In the genomic region with DNA sequence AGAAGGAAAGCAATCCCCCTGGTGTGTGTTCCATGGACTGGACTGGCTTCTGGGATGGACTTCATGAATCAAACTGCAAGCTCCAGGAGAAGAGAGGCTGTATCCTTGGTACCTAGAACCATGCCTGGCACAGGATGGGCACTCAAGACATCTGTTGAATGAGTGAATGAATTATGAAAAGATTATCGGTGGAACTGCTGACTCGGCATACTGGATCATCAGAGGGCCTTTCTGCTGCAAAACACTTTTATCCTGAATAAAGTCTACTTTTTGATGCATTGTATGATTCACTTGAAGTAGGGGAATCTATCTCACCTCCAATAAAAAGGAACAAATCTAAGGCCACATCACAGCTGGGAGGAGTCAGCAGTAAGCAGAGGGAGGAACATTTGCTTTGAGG, we compare ENCODE assay signal across 26 cellular contexts. TPM values are rescaled to one million over a fixed set of nuclear protein-coding genes. Genes with fewer than 3 reads are reported as not detected.
DNase-seq lines count a peak whose midpoint lies in the region; ATAC-seq, FAIRE-seq and TF ChIP-seq lines count a peak whose summit lies in the region.
"Had no signal": no experiment of that assay in that cellular context is flagged by ENCODE, and none has a peak within 500 bp of the region (broad histone marks: within the 10 kb centered on the region; RNA-seq: fewer than 3 reads in every experiment).

No MANE protein-coding gene starts in this region.

- H3K4me3 ChIP-seq in HepG2 (replicated peaks in 1 of 3; ENCODE audit: insufficient read depth in 1 of 3, low read depth in 2 of 3, low read length in 3 of 3) (no peak overlapping the region), right lobe of liver (no peak overlapping the region), K562 (no peak overlapping the region)
- H3K4me3 ChIP-seq: BLaER1, GM12878 had no signal

- H3K36me3 Mint-ChIP-seq in T-cell, result no peaks in the 10 kb centered on the region
- H3K36me3 Mint-ChIP-seq: CD14-positive monocyte; CD4-positive, alpha-beta memory T cell; CD4-positive, CD25-positive, alpha-beta regulatory T cell had no signal

- H3K27ac Mint-ChIP-seq in T-cell, result no peak overlapping the region
- H3K27ac Mint-ChIP-seq: CD14-positive monocyte; CD4-positive, alpha-beta memory T cell; CD4-positive, CD25-positive, alpha-beta regulatory T cell; CD8-positive, alpha-beta memory T cell had no signal

- POLR2A ChIA-PET in HepG2 (lab: Yijun Ruan, JAX), result no interaction called here
- POLR2A ChIA-PET in K562 (lab: Yijun Ruan, JAX), result interaction anchor here (0.5 to 0.9 kb wide), 2 partner anchors 9 to 30 kb away, joined by 3 to 4 read pairs; no protein-coding TSS in a partner anchor
- POLR2A ChIA-PET in T-cell (lab: Charles Lee), result no interaction called here

- H3K27me3 ChIP-seq in HepG2 (ENCODE audit: control insufficient read depth in 1 of 2, insufficient read depth in 2 of 2, low read length in 2 of 2) (peaks cover 3 to 14% of the 10 kb centered on the region in 2 experiments; a peak in 3 of 5 replicates), right lobe of liver (no peaks in the 10 kb centered on the region), K562 (ENCODE audit: control insufficient read depth in 2 of 2, insufficient read depth in 2 of 2, low read length in 2 of 2) (peaks cover 29 to 61% of the 10 kb centered on the region in 2 experiments)
- H3K27me3 ChIP-seq: BE2C, BLaER1 had no signal

- no peak for FAIRE-seq in HepG2 (lab: Jason Lieb, UNC)
- no peak for FAIRE-seq in K562 (lab: Jason Lieb, UNC)
- FAIRE-seq: GM12878, GM12892, GM18507 had no signal

- no peaks in the 10 kb centered on the region for H3K4me1 ChIP-seq in HepG2 (ENCODE audit: insufficient read depth, low read length)
- H3K4me1 ChIP-seq in right lobe of liver, result no peaks in the 10 kb centered on the region
- no peaks in the 10 kb centered on the region for H3K4me1 ChIP-seq in K562 (replicated peaks in 1 of 2; ENCODE audit: control insufficient read depth in 2 of 2, insufficient read depth in 2 of 2, low read length in 2 of 2)
- H3K4me1 ChIP-seq: BE2C, BLaER1 had no signal

- DNase-seq in HepG2 (ENCODE audit: low spot score) (no peak), right lobe of liver (no peak), K562 (ENCODE audit: extremely low read depth in 1 of 4, low spot score in 3 of 4) (no peak), T-cell (no peak), NCI-H2081 (lab: John Stamatoyannopoulos, UW) (no peak)
- DNase-seq: ACHN; BE2C; C1 segment of cervical spinal cord; CD4-positive, alpha-beta memory T cell; CD4-positive, CD25-positive, alpha-beta regulatory T cell; CD8-positive, alpha-beta memory T cell; COR-L47; DMS 273 treated with DMSO at 0.1 percent for 48 hours; DMS153; DMS53; DMS79; DND-41; EL; GDM1 had no signal

- H3K4me2 ChIP-seq in HepG2 (ENCODE audit: low read depth, low read length) (no peak overlapping the region), K562 (ENCODE audit: insufficient read depth, low read length) (no peak overlapping the region)
- H3K4me2 ChIP-seq: BLaER1 had no signal

- H2AFZ ChIP-seq in HepG2 (ENCODE audit: low read length) (no peak overlapping the region), K562 (ENCODE audit: low read depth, low read length) (no peak overlapping the region)

- peaks cover 3 to 7% of the 10 kb centered on the region in 2 donors for H3K27me3 Mint-ChIP-seq in T-cell

- H3K9me3 Mint-ChIP-seq in T-cell, result peaks cover 0 to 2% (median 0%) of the 10 kb centered on the region in 3 donors
- H3K9me3 Mint-ChIP-seq: CD14-positive monocyte had no signal

- no peaks in the 10 kb centered on the region for H4K20me1 ChIP-seq in HepG2 (ENCODE audit: insufficient read depth, low read length)
- H4K20me1 ChIP-seq in K562 (replicated peaks; ENCODE audit: control insufficient read depth, insufficient read depth, low read length), result no peaks in the 10 kb centered on the region; the same call in none of the 2 replicates
- H4K20me1 ChIP-seq: BLaER1 had no signal

- TF ChIP-seq POLR2A in HepG2 (IDR thresholded peaks at IDR 0.05; ENCODE audit: insufficient read depth in 1 of 2, low read depth in 2 of 2, low read length in 2 of 2) (no peak), right lobe of liver (IDR thresholded peaks at IDR 0.05) (no peak), K562 (conservative IDR thresholded peaks at IDR 0.05) (no peak)

- H3K9me1 ChIP-seq in K562 (ENCODE audit: control insufficient read depth, insufficient read depth, low read length), result no peaks in the 10 kb centered on the region

- no TSS peak for BruUV-seq in HepG2 (replicated peaks; lab: Mats Ljungman, UMichigan)
- BruUV-seq in K562 (replicated peaks; lab: Mats Ljungman, UMichigan), result no TSS peak

- H3K36me3 ChIP-seq in HepG2 (replicated peaks in 1 of 2; ENCODE audit: control insufficient read depth in 1 of 2, insufficient read depth in 2 of 2, low read length in 2 of 2) (no peaks in the 10 kb centered on the region), right lobe of liver (no peaks in the 10 kb centered on the region), K562 (ENCODE audit: control insufficient read depth, insufficient read depth, low read length) (no peaks in the 10 kb centered on the region)
- H3K36me3 ChIP-seq: BE2C, BLaER1 had no signal

- TF ChIP-seq EP300 in HepG2 (IDR thresholded peaks at IDR 0.05; ENCODE audit: low read depth in 2 of 2, low read length in 2 of 2) (no peak), HepG2 (CRISPR knock-in tag; IDR thresholded peaks at IDR 0.05; ENCODE audit: borderline replicate concordance) (no peak), K562 (IDR thresholded peaks at IDR 0.05; ENCODE audit: low read length) (no peak)

- no peaks in the 10 kb centered on the region for H3K4me1 Mint-ChIP-seq in T-cell
- H3K4me1 Mint-ChIP-seq: CD14-positive monocyte; CD4-positive, alpha-beta memory T cell; CD4-positive, CD25-positive, alpha-beta regulatory T cell; CD8-positive, alpha-beta memory T cell had no signal

- H3K27ac ChIP-seq in HepG2 (ENCODE audit: extremely low read length, insufficient read depth, low read length) (no peak overlapping the region), right lobe of liver (no peak overlapping the region), K562 (ENCODE audit: extremely low read depth, low read depth, low read length) (no peak overlapping the region)
- H3K27ac ChIP-seq: 22Rv1, BLaER1 had no signal

- in situ Hi-C loops in HepG2 (cut with HindIII; ENCODE audit: extremely low pct_ligation_motif_present, low pct_unique_long_range_greater_than_20kb) (no loop called here), K562 (cut with MboI) (no loop called here)

- 68% methylated on average over 2 of the region's 2 CpGs for WGBS in HepG2 (ENCODE audit: low lambda C conversion rate)
- WGBS in right lobe of liver (ENCODE audit: insufficient coverage, low coverage, low lambda C conversion rate, missing lambda C conversion rate), result 93% methylated on average over 2 of the region's 2 CpGs
- WGBS in K562 (ENCODE audit: insufficient coverage, low coverage, missing lambda C conversion rate), result 0% methylated on average over 2 of the region's 2 CpGs

- no peak overlapping the region for H3K4me3 Mint-ChIP-seq in T-cell
- H3K4me3 Mint-ChIP-seq: CD14-positive monocyte; CD4-positive, alpha-beta memory T cell; CD4-positive, CD25-positive, alpha-beta regulatory T cell; CD8-positive, alpha-beta memory T cell had no signal

- H3K79me2 ChIP-seq in HepG2 (ENCODE audit: insufficient read depth, low read length), result no peaks in the 10 kb centered on the region
- H3K79me2 ChIP-seq in K562 (ENCODE audit: control insufficient read depth, insufficient read depth, low read length), result no peaks in the 10 kb centered on the region

- intact Hi-C loops in HepG2 (cut with micrococcal nuclease; ENCODE audit: unreplicated experiment), result no loop called here
- intact Hi-C loops in right lobe of liver (cut with DNase I), result loop anchor here in 1 of 2 donors (10.0 kb wide), 1 partner anchor 536 kb away; no protein-coding TSS in a partner anchor
- intact Hi-C loops in K562 (cut with micrococcal nuclease), result no loop called here

- CTCF ChIA-PET in HepG2 (lab: Yijun Ruan, JAX; ENCODE audit: low intra/inter-chr PET ratio, low total read pairs), result no interaction called here
- CTCF ChIA-PET in K562 (lab: Yijun Ruan, JAX; ENCODE audit: low intra/inter-chr PET ratio), result no interaction called here
- CTCF ChIA-PET in T-cell (lab: Charles Lee), result no interaction called here

- TF ChIP-seq RAD21 in HepG2 (CRISPR knock-in tag; IDR thresholded peaks at IDR 0.05), result no peak
- TF ChIP-seq RAD21 in K562 (CRISPR knock-in tag; conservative IDR thresholded peaks at IDR 0.05 in 1 of 2, IDR thresholded peaks at IDR 0.05 in 1 of 2), result no peak

- no peak for TF ChIP-seq CTCF in HepG2 (CRISPR knock-in tag; IDR thresholded peaks at IDR 0.05)
- no peak for TF ChIP-seq CTCF in right lobe of liver (IDR thresholded peaks at IDR 0.05)
- TF ChIP-seq CTCF in K562 (IDR thresholded peaks at IDR 0.05 in 2 of 3, conservative IDR thresholded peaks at IDR 0.05 in 1 of 3; ENCODE audit: insufficient read depth in 2 of 3, low read depth in 1 of 3, low read length in 3 of 3), result no peak

- ATAC-seq in HepG2, result no peak
- ATAC-seq in right lobe of liver, result no peak
- ATAC-seq in K562, result no peak
- no peak for ATAC-seq in T-cell (replicated peaks in 1 of 4)
- ATAC-seq: GM12878 had no signal

- H3K9me3 ChIP-seq in HepG2 (ENCODE audit: low read length), result no peaks in the 10 kb centered on the region
- no peaks in the 10 kb centered on the region for H3K9me3 ChIP-seq in right lobe of liver
- no peaks in the 10 kb centered on the region for H3K9me3 ChIP-seq in K562 (replicated peaks; ENCODE audit: control insufficient read depth, insufficient read depth, low read depth, low read length)
- H3K9me3 ChIP-seq: BE2C, BLaER1 had no signal

- H3K9ac ChIP-seq in HepG2 (ENCODE audit: insufficient read depth, low read depth, low read length), result no peak overlapping the region
- no peak overlapping the region for H3K9ac ChIP-seq in K562 (ENCODE audit: insufficient read depth in 1 of 2, low read depth in 2 of 2, low read length in 2 of 2)
- H3K9ac ChIP-seq: BLaER1 had no signal

RNA-seq across cellular contexts. Expression of gene DDX20, which starts 42.9 kb away (rescaled TPM):
- 14.3 and 20.0 TPM in 2 replicates for total RNA-seq in HepG2 (2016; rRNA removed; fragmentation: Illumina TruSeq; extraction: Trizol)
- total RNA-seq in HepG2 (2016; cell fraction: cytosol; rRNA removed; fragmentation: Illumina TruSeq; extraction: Trizol; ENCODE audit: low read depth), result 1.8 and 2.2 TPM in 2 replicates
- total RNA-seq in HepG2 (2016; cell fraction: insoluble cytoplasmic fraction; rRNA removed; fragmentation: Illumina TruSeq; extraction: Trizol), result 13.8 and 19.4 TPM in 2 replicates
- 5.0 and 6.5 TPM in 2 replicates for total RNA-seq in HepG2 (2016; cell fraction: membrane; rRNA removed; fragmentation: Illumina TruSeq; extraction: Trizol)
- 13.8 TPM in 2 replicates for total RNA-seq in HepG2 (2016; cell fraction: nucleus; rRNA removed; fragmentation: Illumina TruSeq; extraction: Trizol)
- 3.2 and 4.0 TPM in 2 replicates for polyA plus RNA-seq in HepG2 (2011; rRNA removed)
- 1.7 and 2.4 TPM in 2 replicates for polyA plus RNA-seq in HepG2 (2011; cell fraction: cytosol; rRNA removed)
- 4.0 and 5.2 TPM in 2 replicates for polyA plus RNA-seq in HepG2 (2011; cell fraction: nucleus; rRNA removed)
- 4.6 and 6.6 TPM in 2 replicates for polyA plus RNA-seq in HepG2 (2012)
- 0.71 and 0.80 TPM in 2 replicates for polyA plus RNA-seq in HepG2 (2016; cell fraction: cytosol; fragmentation: Illumina TruSeq; extraction: Trizol; ENCODE audit: low read depth)
- 13.4 and 14.2 TPM in 2 replicates for polyA plus RNA-seq in HepG2 (2016; cell fraction: insoluble cytoplasmic fraction; fragmentation: Illumina TruSeq; extraction: Trizol; ENCODE audit: low read depth)
- 1.7 and 2.0 TPM in 2 replicates for polyA plus RNA-seq in HepG2 (2016; cell fraction: membrane; fragmentation: Illumina TruSeq; extraction: Trizol; ENCODE audit: low read depth)
- 14.9 and 15.2 TPM in 2 replicates for polyA plus RNA-seq in HepG2 (2016; cell fraction: nucleus; fragmentation: Illumina TruSeq; extraction: Trizol; ENCODE audit: insufficient read depth, low read depth)
- polyA minus RNA-seq in HepG2 (2011; rRNA and poly(A)+ RNA removed; ENCODE audit: low replicate concordance), result 5.0 and 17.2 TPM in 2 replicates
- polyA minus RNA-seq in HepG2 (2011; cell fraction: cytosol; rRNA and poly(A)+ RNA removed), result 4.1 and 4.2 TPM in 2 replicates
- 15.5 and 16.4 TPM in 2 replicates for polyA minus RNA-seq in HepG2 (2011; cell fraction: nucleus; rRNA and poly(A)+ RNA removed)
- total RNA-seq in right lobe of liver, result 10 to 100 TPM in 2 of 6 experiments, 1 to 10 TPM in 4; 3.9 to 11.6 (median 5.1) TPM
- total RNA-seq in K562 (2011; cell fraction: chromatin; rRNA removed; ENCODE audit: low replicate concordance), result 11.2 and 36.6 TPM in 2 replicates
- 8.7 and 9.2 TPM in 2 replicates for total RNA-seq in K562 (2011; cell fraction: nucleolus; rRNA removed)
- 11.8 and 13.9 TPM in 2 replicates for total RNA-seq in K562 (2011; cell fraction: nucleoplasm; rRNA removed)
- 29.3 and 29.9 TPM in 2 replicates for total RNA-seq in K562 (2014; rRNA removed)
- total RNA-seq in K562 (2014; rRNA removed; fragmentation: Illumina TruSeq; extraction: Trizol), result 29.6 and 32.6 TPM in 2 replicates
- 30.0 and 33.4 TPM in 2 replicates for total RNA-seq in K562 (2015; rRNA removed; fragmentation: Illumina TruSeq; extraction: Trizol)
- total RNA-seq in K562 (2021), result 21.3 and 22.1 TPM in 2 replicates
- 18.3 and 24.5 TPM in 2 replicates for polyA plus RNA-seq in K562 (2011; rRNA removed)
- polyA plus RNA-seq in K562 (2011; cell fraction: cytosol; rRNA removed), result 7.0 and 10.0 TPM in 2 replicates
- polyA plus RNA-seq in K562 (2011; cell fraction: nucleus; rRNA removed), result 18.8 and 25.7 TPM in 2 replicates
- polyA plus RNA-seq in K562 (2012), result 10.5 and 14.3 TPM in 2 replicates
- 24.5 and 26.1 TPM in 2 replicates for polyA plus RNA-seq in K562 (2014; fragmentation: Illumina TruSeq; extraction: Trizol)
- polyA plus RNA-seq in K562 (2014; fragmentation: Nextera tagmentation; extraction: Ambion mirVana), result 1 to 10 TPM; 8.3 to 8.5 TPM
- polyA plus RNA-seq in K562 (2014; rRNA removed), result 15.3 and 17.6 TPM in 2 replicates
- 33.7 and 37.1 TPM in 2 replicates for polyA minus RNA-seq in K562 (2011; rRNA and poly(A)+ RNA removed)
- 16.9 and 18.9 TPM in 2 replicates for polyA minus RNA-seq in K562 (2011; cell fraction: cytosol; rRNA and poly(A)+ RNA removed)
- 14.1 and 30.2 TPM in 2 replicates for polyA minus RNA-seq in K562 (2011; cell fraction: nucleus; rRNA and poly(A)+ RNA removed)
- total RNA-seq in T-cell, result 10 to 100 TPM; 16.7 to 19.8 (median 17.5) TPM

RNA-seq across cellular contexts. Expression of gene INKA2, which starts 59.4 kb away (rescaled TPM):
- total RNA-seq in HepG2 (2016; rRNA removed; fragmentation: Illumina TruSeq; extraction: Trizol) (4.6 and 6.1 TPM in 2 replicates), right lobe of liver (1 to 10 TPM in 4 of 6 experiments, under 1 TPM in 2; 0.43 to 2.2 (median 1.4) TPM), K562 (2014; rRNA removed) (0.27 and 0.41 TPM in 2 replicates), K562 (2014; rRNA removed; fragmentation: Illumina TruSeq; extraction: Trizol) (0.32 and 0.33 TPM in 2 replicates), K562 (2015; rRNA removed; fragmentation: Illumina TruSeq; extraction: Trizol) (0.25 and 0.26 TPM in 2 replicates), K562 (2021) (0.45 and 1.4 TPM in 2 replicates), T-cell (1 to 10 TPM in 3 of 5 donors, not detected in 2; 1.2 to 2.7 (median 1.2) TPM)
- total RNA-seq in HepG2 (2016; cell fraction: cytosol; rRNA removed; fragmentation: Illumina TruSeq; extraction: Trizol; ENCODE audit: low read depth), result 0.61 and 1.2 TPM in 2 replicates
- total RNA-seq in HepG2 (2016; cell fraction: insoluble cytoplasmic fraction; rRNA removed; fragmentation: Illumina TruSeq; extraction: Trizol), result 4.0 and 4.3 TPM in 2 replicates
- total RNA-seq in HepG2 (2016; cell fraction: membrane; rRNA removed; fragmentation: Illumina TruSeq; extraction: Trizol), result 2.5 and 2.9 TPM in 2 replicates
- 4.0 and 4.7 TPM in 2 replicates for total RNA-seq in HepG2 (2016; cell fraction: nucleus; rRNA removed; fragmentation: Illumina TruSeq; extraction: Trizol)
- polyA plus RNA-seq in HepG2 (2011; rRNA removed) (2.6 TPM in 2 replicates), K562 (2011; rRNA removed) (0.24 and 0.43 TPM in 2 replicates), K562 (2014; fragmentation: Illumina TruSeq; extraction: Trizol) (0.12 and 0.14 TPM in 2 replicates), K562 (2014; fragmentation: Nextera tagmentation; extraction: Ambion mirVana) (under 1 TPM in 1 of 2 experiments, not detected in 1; 0.04 TPM), K562 (2014; rRNA removed) (0.12 and 0.53 TPM in 2 replicates)
- 1.3 TPM in 2 replicates for polyA plus RNA-seq in HepG2 (2011; cell fraction: cytosol; rRNA removed)
- polyA plus RNA-seq in HepG2 (2011; cell fraction: nucleus; rRNA removed), result 2.5 and 3.6 TPM in 2 replicates
- 1.7 and 2.4 TPM in 2 replicates for polyA plus RNA-seq in HepG2 (2012)
- polyA plus RNA-seq in HepG2 (2016; cell fraction: cytosol; fragmentation: Illumina TruSeq; extraction: Trizol; ENCODE audit: low read depth), result 0.77 and 1.1 TPM in 2 replicates
- polyA plus RNA-seq in HepG2 (2016; cell fraction: insoluble cytoplasmic fraction; fragmentation: Illumina TruSeq; extraction: Trizol; ENCODE audit: low read depth), result 2.2 and 3.8 TPM in 2 replicates
- 1.9 and 2.0 TPM in 2 replicates for polyA plus RNA-seq in HepG2 (2016; cell fraction: membrane; fragmentation: Illumina TruSeq; extraction: Trizol; ENCODE audit: low read depth)
- polyA plus RNA-seq in HepG2 (2016; cell fraction: nucleus; fragmentation: Illumina TruSeq; extraction: Trizol; ENCODE audit: insufficient read depth, low read depth), result 6.2 and 10.3 TPM in 2 replicates
- polyA minus RNA-seq in HepG2 (2011; rRNA and poly(A)+ RNA removed; ENCODE audit: low replicate concordance), result 4.9 and 8.9 TPM in 2 replicates
- 1.6 TPM in 1 of 2 replicates, not detected in the other for polyA minus RNA-seq in HepG2 (2011; cell fraction: cytosol; rRNA and poly(A)+ RNA removed)
- polyA minus RNA-seq in HepG2 (2011; cell fraction: nucleus; rRNA and poly(A)+ RNA removed), result 6.2 and 9.3 TPM in 2 replicates
- total RNA-seq in K562 (2011; cell fraction: chromatin; rRNA removed; ENCODE audit: low replicate concordance), result 0.14 and 0.76 TPM in 2 replicates
- 0.50 and 0.79 TPM in 2 replicates for total RNA-seq in K562 (2011; cell fraction: nucleolus; rRNA removed)
- 0.51 and 0.61 TPM in 2 replicates for total RNA-seq in K562 (2011; cell fraction: nucleoplasm; rRNA removed)
- 0.35 and 0.75 TPM in 2 replicates for polyA plus RNA-seq in K562 (2011; cell fraction: cytosol; rRNA removed)
- polyA plus RNA-seq in K562 (2011; cell fraction: nucleus; rRNA removed), result 0.10 and 0.37 TPM in 2 replicates
- polyA plus RNA-seq in K562 (2012), result 0.46 and 0.72 TPM in 2 replicates
- polyA minus RNA-seq in K562 (2011; rRNA and poly(A)+ RNA removed), result 0.49 and 1.9 TPM in 2 replicates
- polyA minus RNA-seq in K562 (2011; cell fraction: cytosol; rRNA and poly(A)+ RNA removed), result 0.29 TPM in 1 of 2 replicates, not detected in the other
- polyA minus RNA-seq in K562 (2011; cell fraction: nucleus; rRNA and poly(A)+ RNA removed), result 0.13 and 1.00 TPM in 2 replicates
- total RNA-seq: A172; CD4-positive, CD25-positive, alpha-beta regulatory T cell had no signal
- polyA plus RNA-seq: CD8-positive, alpha-beta memory T cell had no signal

Comparison
In these comparisons a context has a peak if more than half of its experiments do, and no peak if none do; other contexts are left out.
1. Of the 241 proteins assayed by ChIP-seq in both HepG2 and K562: peak only in HepG2: none; only in K562: MAFG; in both: MAFF and MAFK; in neither: 238.